ENCODE assay signal across 1 cellular context in genomic region chr1:226985839-226986463, GRCh38.
TF ChIP-seq lines count a peak whose summit lies in the region.

No MANE protein-coding gene starts in this region.

TF ChIP-seq in GM23338, 12 proteins besides CTCF, POLR2A, EP300 and RAD21 (continued from another document):
- TF ChIP-seq REST (IDR thresholded peaks at IDR 0.05; ENCODE audit: unreplicated experiment): no peak
- no peak for TF ChIP-seq POLR2AphosphoS5 (IDR thresholded peaks at IDR 0.05; ENCODE audit: low read depth)
- no peak for TF ChIP-seq EZH2phosphoT487 (IDR thresholded peaks at IDR 0.05; ENCODE audit: unreplicated experiment)
- no peak for TF ChIP-seq ETS1 (IDR thresholded peaks at IDR 0.05)
- no peak for TF ChIP-seq ZNF114 (CRISPR knock-in tag; IDR thresholded peaks at IDR 0.05)
- no peak for TF ChIP-seq ZNF331 (CRISPR knock-in tag; IDR thresholded peaks at IDR 0.05; ENCODE audit: low read depth)
- TF ChIP-seq EZH2 (IDR thresholded peaks at IDR 0.05; ENCODE audit: low read depth, unreplicated experiment): no peak
- no peak for TF ChIP-seq STAT1 (IDR thresholded peaks at IDR 0.05; ENCODE audit: unreplicated experiment)
- TF ChIP-seq NANOG (IDR thresholded peaks at IDR 0.05; ENCODE audit: borderline replicate concordance): no peak
